ENCODE assay signal across 17 cellular contexts in the genomic region with DNA sequence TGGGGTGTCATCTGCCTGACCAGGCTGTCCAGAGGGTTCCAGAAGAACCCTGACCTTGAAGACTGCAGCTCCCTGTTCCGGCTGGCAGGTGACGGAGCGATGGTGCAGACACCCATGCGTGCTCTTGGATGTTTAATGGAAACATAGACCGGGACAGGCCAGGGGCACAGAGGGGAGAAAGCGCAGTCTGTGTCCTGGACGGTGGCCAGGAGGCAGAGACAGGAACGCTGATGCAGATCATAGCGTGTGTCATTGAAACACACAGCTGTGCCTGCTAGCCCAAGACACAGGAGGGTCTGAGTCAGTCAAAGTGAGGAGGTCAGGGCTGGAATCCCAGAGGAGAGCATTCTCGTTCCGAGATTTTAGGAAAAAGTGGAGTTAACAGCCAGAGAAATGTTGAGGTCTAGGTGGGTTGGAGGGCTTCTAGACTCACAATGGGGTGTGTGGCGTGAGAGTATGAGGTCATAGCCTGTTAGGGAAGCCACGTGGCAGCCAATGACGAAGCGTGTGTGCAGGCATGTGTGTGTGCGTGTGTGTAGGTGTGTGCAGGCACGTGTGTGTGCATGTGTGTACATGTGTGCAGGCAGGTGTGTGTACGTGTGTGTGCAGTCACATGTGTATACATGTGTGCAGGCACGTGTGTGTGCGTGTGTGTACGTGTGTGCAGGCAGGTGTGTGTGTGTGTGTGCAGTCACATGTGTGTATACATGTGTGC.
DNase-seq lines count a peak whose midpoint lies in the region; FAIRE-seq and TF ChIP-seq lines count a peak whose summit lies in the region.
"Had no signal": no experiment of that assay in that cellular context is flagged by ENCODE, and none has a peak within 500 bp of the region (broad histone marks: within the 10 kb centered on the region; RNA-seq: fewer than 3 reads in every experiment).

No MANE protein-coding gene starts in this region.

- H3K9ac ChIP-seq in H1 (replicated peaks in 1 of 4; ENCODE audit: extremely low read depth in 1 of 4, low read depth in 3 of 4, low read length in 3 of 4) (no peak overlapping the region), neural progenitor cell (no peak overlapping the region), H9 (ENCODE audit: extremely low read depth, insufficient read length, low read length) (no peak overlapping the region)

- H3K23ac ChIP-seq in H1 (ENCODE audit: insufficient read length) (no peak overlapping the region), H9 (ENCODE audit: insufficient read length, low read depth, low read length) (no peak overlapping the region)

- H3K18ac ChIP-seq in H1 (ENCODE audit: extremely low read depth, low read length): no peak overlapping the region; the same call in 1 of the 2 replicates
- no peak overlapping the region for H3K18ac ChIP-seq in H9 (ENCODE audit: insufficient read length, low read depth, low read length)

- peaks cover 7% of the 10 kb centered on the region for H3F3A ChIP-seq in neural progenitor cell (ENCODE audit: low read depth)

- H2AK5ac ChIP-seq in H1 (ENCODE audit: low read depth, low read length): peak overlapping the region; percentile 65
- no peak overlapping the region for H2AK5ac ChIP-seq in H9 (ENCODE audit: insufficient read length, low read length)

- H3K4me3 Mint-ChIP-seq in neural progenitor cell (peak overlapping the region; percentile 14), H9 (no peak overlapping the region; a peak in 1 of 5 replicates), CD14-positive monocyte (no peak overlapping the region)

- no peaks in the 10 kb centered on the region for H4K20me1 ChIP-seq in H1 (replicated peaks in 1 of 2; ENCODE audit: control insufficient read depth in 1 of 2, insufficient read depth in 2 of 2, low read length in 2 of 2)
- no peaks in the 10 kb centered on the region for H4K20me1 ChIP-seq in neural progenitor cell (ENCODE audit: low read depth)
- H4K20me1 ChIP-seq in H9 (ENCODE audit: control insufficient read depth, insufficient read depth, insufficient read length): no peaks in the 10 kb centered on the region

- TF ChIP-seq EP300 in H1 (IDR thresholded peaks at IDR 0.05; ENCODE audit: borderline replicate concordance in 1 of 2, low read depth in 2 of 2, low read length in 2 of 2): no peak

- peaks cover 18% of the 10 kb centered on the region for H3K4me1 Mint-ChIP-seq in neural progenitor cell
- peaks cover 3 to 5% of the 10 kb centered on the region in 2 experiments for H3K4me1 Mint-ChIP-seq in H9
- H3K4me1 Mint-ChIP-seq in CD14-positive monocyte: peaks cover 10% of the 10 kb centered on the region

- no peaks in the 10 kb centered on the region for H3K36me3 ChIP-seq in BE2C
- H3K36me3 ChIP-seq in HEK293 (ENCODE audit: control insufficient read depth in 2 of 2, insufficient read depth in 1 of 2, low read length in 2 of 2): no peaks in the 10 kb centered on the region
- no peaks in the 10 kb centered on the region; a peak in 1 of 8 replicates for H3K36me3 ChIP-seq in H1 (ENCODE audit: control insufficient read depth in 2 of 4, insufficient read depth in 4 of 4, low read length in 3 of 4)
- H3K36me3 ChIP-seq in neural progenitor cell: no peaks in the 10 kb centered on the region

- WGBS in H1 (ENCODE audit: extremely low coverage in 1 of 2, insufficient coverage in 1 of 2, insufficient read length in 1 of 2, insufficient replicate concordance in 2 of 2, low coverage in 1 of 2, low lambda C conversion rate in 2 of 2, missing lambda C conversion rate in 1 of 2), 2 experiments: 91% methylated on average over 21 of the region's 21 CpGs; no CpG with 5 or more reads in 1 of the 2 experiments
- WGBS in H9 (ENCODE audit: extremely low coverage, insufficient read length, low lambda C conversion rate): no CpG with 5 or more reads among the region's 21 CpGs

- no peaks in the 10 kb centered on the region for H3K9me3 ChIP-seq in BE2C
- H3K9me3 ChIP-seq in HEK293 (ENCODE audit: control insufficient read depth, insufficient read depth, low read depth, low read length): no peaks in the 10 kb centered on the region
- H3K9me3 ChIP-seq in H1 (ENCODE audit: insufficient read depth in 2 of 2, low read depth in 1 of 2, low read length in 1 of 2): peaks cover 0 to under 1% of the 10 kb centered on the region in 2 experiments; a peak in 1 of 4 replicates
- H3K9me3 ChIP-seq in neural progenitor cell (ENCODE audit: low read depth): no peaks in the 10 kb centered on the region
- H3K9me3 ChIP-seq in H9 (ENCODE audit: control insufficient read depth, low read depth, low read length): no peaks in the 10 kb centered on the region

- H3K4me2 ChIP-seq in H1 (ENCODE audit: insufficient read depth in 1 of 2, low read depth in 2 of 2, low read length in 2 of 2) (no peak overlapping the region), neural progenitor cell (no peak overlapping the region), H9 (ENCODE audit: insufficient read depth, insufficient read length, low read length) (no peak overlapping the region)

- H2BK12ac ChIP-seq in H1 (ENCODE audit: low read depth, low read length) (peak overlapping the region; percentile 60; the same call in 1 of the 2 replicates), H9 (ENCODE audit: insufficient read length, low read depth, low read length) (no peak overlapping the region)

- peaks cover 1% of the 10 kb centered on the region; the same call in 1 of the 2 replicates for H3K23me2 ChIP-seq in H1 (ENCODE audit: low read depth, low read length)
- no peaks in the 10 kb centered on the region for H3K23me2 ChIP-seq in H9 (ENCODE audit: insufficient read length, low read depth, low read length, poor library complexity, severe bottlenecking)

- H2BK20ac ChIP-seq in H1 (ENCODE audit: low read length) (0 out of 2 replicates have a peak overlapping the region, but pooled peaks have one; percentile 61), H9 (ENCODE audit: low read depth, low read length, poor library complexity, severe bottlenecking) (no peak overlapping the region)

- H2BK15ac ChIP-seq in H1 (ENCODE audit: low read length) (peak overlapping the region; percentile 99), H9 (ENCODE audit: low read depth, low read length) (no peak overlapping the region)

- H3K9me3 Mint-ChIP-seq in neural progenitor cell (peaks cover 3% of the 10 kb centered on the region), H9 (peaks cover 3 to 8% of the 10 kb centered on the region in 2 experiments; a peak in 3 of 5 replicates), CD14-positive monocyte (peaks cover 0 to 8% (median 3%) of the 10 kb centered on the region in 7 donors)

- H3T11ph ChIP-seq in H9 (ENCODE audit: low read length): no peak overlapping the region

- H3K79me1 ChIP-seq in H1 (ENCODE audit: low read depth, low read length): 0 out of 2 replicates have a peak, but pooled peaks cover 2% of the 10 kb centered on the region
- no peaks in the 10 kb centered on the region for H3K79me1 ChIP-seq in H9 (ENCODE audit: insufficient read depth, low read depth, low read length, poor library complexity, severe bottlenecking)

- TF ChIP-seq POLR2A in H1 (IDR thresholded peaks at IDR 0.05; ENCODE audit: control extremely low read depth in 1 of 2, low read depth in 2 of 2, low read length in 2 of 2): no peak

- H4K5ac ChIP-seq in H1 (ENCODE audit: insufficient read length, low read depth, low read length) (no peak overlapping the region), H9 (ENCODE audit: insufficient read length, low read depth, low read length) (no peak overlapping the region)

- TF ChIP-seq RAD21 in H1 (IDR thresholded peaks at IDR 0.05 in 1 of 2, conservative IDR thresholded peaks at IDR 0.05 in 1 of 2; ENCODE audit: low read depth in 2 of 2, low read length in 2 of 2): no peak

- H3K4ac ChIP-seq in H1 (replicated peaks; ENCODE audit: insufficient read length, low read depth, low read length): peak overlapping the region; percentile 71
- no peak overlapping the region for H3K4ac ChIP-seq in H9 (ENCODE audit: low read depth, low read length)

- H3K27me3 Mint-ChIP-seq in neural progenitor cell (ENCODE audit: insufficient read depth, low read depth) (peaks cover 8% of the 10 kb centered on the region), H9 (ENCODE audit: low read depth) (peaks cover 1% of the 10 kb centered on the region; the same call in 1 of the 2 replicates), CD14-positive monocyte (ENCODE audit: low read depth in 3 of 3) (peaks cover 0 to 3% (median 2%) of the 10 kb centered on the region in 3 donors)

- H3K4me3 ChIP-seq in BE2C (ENCODE audit: low read depth, low read length) (no peak overlapping the region), HEK293 (ENCODE audit: low read depth, low read length) (no peak overlapping the region), H1 (ENCODE audit: extremely low read depth in 1 of 4, insufficient read depth in 2 of 4, low read depth in 3 of 4, low read length in 4 of 4) (no peak overlapping the region), neural progenitor cell (no peak overlapping the region)

- peak overlapping the region; percentile 73 for H3K27ac Mint-ChIP-seq in neural progenitor cell
- no peak overlapping the region; a peak in 2 of 7 replicates for H3K27ac Mint-ChIP-seq in H9
- no peak overlapping the region for H3K27ac Mint-ChIP-seq in CD14-positive monocyte

- H3K36me3 Mint-ChIP-seq in neural progenitor cell (no peaks in the 10 kb centered on the region), H9 (ENCODE audit: insufficient read depth in 1 of 3, low read depth in 3 of 3) (no peaks in the 10 kb centered on the region), CD14-positive monocyte (no peaks in the 10 kb centered on the region)

- H3K4me1 ChIP-seq in BE2C: no peaks in the 10 kb centered on the region
- no peaks in the 10 kb centered on the region for H3K4me1 ChIP-seq in HEK293 (ENCODE audit: control insufficient read depth, insufficient read depth, low read length)
- no peaks in the 10 kb centered on the region; a peak in 1 of 7 replicates for H3K4me1 ChIP-seq in H1 (replicated peaks in 1 of 4; ENCODE audit: control insufficient read depth in 3 of 4, insufficient read depth in 4 of 4, low read length in 3 of 4)
- peaks cover 9% of the 10 kb centered on the region for H3K4me1 ChIP-seq in neural progenitor cell
- H3K4me1 ChIP-seq in H9 (ENCODE audit: insufficient read depth, low read length): no peaks in the 10 kb centered on the region

- POLR2A ChIA-PET in HEK293 (lab: Yijun Ruan, JAX) (no interaction called here), H1 (lab: Charles Lee; ENCODE audit: partially characterized antibody) (no interaction called here)

- H2AFZ ChIP-seq in H1 (ENCODE audit: low read length) (no peak overlapping the region), neural progenitor cell (replicated peaks) (no peak overlapping the region), H9 (ENCODE audit: low read length) (no peak overlapping the region)

- H3K27ac ChIP-seq in HEK293 (ENCODE audit: extremely low read depth, low read depth, low read length) (no peak overlapping the region), H1 (ENCODE audit: low read depth, low read length) (no peak overlapping the region), neural progenitor cell (no peak overlapping the region), H9 (ENCODE audit: insufficient read length, low read depth, low read length) (no peak overlapping the region)
- H3K27ac ChIP-seq: C4-2B, RWPE1 had no signal

- TF ChIP-seq CTCF in BE2C (IDR thresholded peaks at IDR 0.05; ENCODE audit: low read depth, low read length) (no peak), HEK293 (tag by site-specific recombination; IDR thresholded peaks at IDR 0.05) (no peak), H1 (IDR thresholded peaks at IDR 0.05; ENCODE audit: control extremely low read depth in 1 of 3, insufficient read depth in 1 of 3, low read depth in 1 of 3, low read length in 3 of 3) (no peak), neural progenitor cell (IDR thresholded peaks at IDR 0.05) (no peak), H9 (conservative IDR thresholded peaks at IDR 0.05) (no peak), CD14-positive monocyte (IDR thresholded peaks at IDR 0.05) (no peak)

- H3K79me2 ChIP-seq in H1 (ENCODE audit: control insufficient read depth in 1 of 2, insufficient read depth in 2 of 2, low read length in 2 of 2) (no peaks in the 10 kb centered on the region), neural progenitor cell (ENCODE audit: low read depth) (no peaks in the 10 kb centered on the region), H9 (ENCODE audit: insufficient read depth, low read length) (no peaks in the 10 kb centered on the region)

- H4K8ac ChIP-seq in H1 (ENCODE audit: extremely low read depth, insufficient read depth, low read length): no peak overlapping the region
- no peak overlapping the region for H4K8ac ChIP-seq in H9 (replicated peaks; ENCODE audit: insufficient read length, low read depth, low read length)

- H3K14ac ChIP-seq in H1 (ENCODE audit: insufficient read length) (peak overlapping the region; percentile 62), H9 (ENCODE audit: insufficient read depth, low read length) (no peak overlapping the region)

- H2BK5ac ChIP-seq in H1 (ENCODE audit: low read depth, low read length) (0 out of 2 replicates have a peak overlapping the region, but pooled peaks have one; percentile 78), H9 (ENCODE audit: insufficient read length, low read length) (no peak overlapping the region)

- CTCF ChIA-PET in HEK293 (lab: Yijun Ruan, JAX) (no interaction called here), H1 (lab: Charles Lee; ENCODE audit: partially characterized antibody) (interaction anchor here (1.2 to 1.5 kb wide), 4 partner anchors 12 to 129 kb away, joined by 3 read pairs; no protein-coding TSS in a partner anchor)

- intact Hi-C loops in CD14-positive monocyte (cut with micrococcal nuclease): no loop called here

- H3K56ac ChIP-seq in H1 (replicated peaks; ENCODE audit: insufficient read length, low read depth, low read length): no peak overlapping the region
- no peak overlapping the region for H3K56ac ChIP-seq in H9 (ENCODE audit: insufficient read length, low read depth, low read length)

- no peak overlapping the region for H2BK120ac ChIP-seq in H1 (replicated peaks; ENCODE audit: low read depth, low read length)
- H2BK120ac ChIP-seq in H9 (ENCODE audit: low read depth, low read length, poor library complexity, severe bottlenecking): no peak overlapping the region

- DNase-seq in BE2C (peak; percentile 46), H1 (ENCODE audit: low read depth in 1 of 2, low spot score in 2 of 2) (no peak), neural progenitor cell (ENCODE audit: low spot score) (no peak), HuH-7 (ENCODE audit: low spot score) (no peak), H9 (no peak), CD14-positive monocyte (ENCODE audit: low spot score) (no peak), SKM-1 treated with dmso at 0.1 percent for 144 hours (lab: John Stamatoyannopoulos, UW; ENCODE audit: unreplicated experiment) (no peak)
- DNase-seq: DMS79, KBM-7, NCI-H1105, NCI-H187, NCI-H2107, NCI-H510A, NCI-H748 treated with DMSO at 0.1 percent for 48 hours had no signal

- H4K91ac ChIP-seq in H1 (replicated peaks; ENCODE audit: insufficient read length, low read length): peak overlapping the region; percentile 89
- no peak overlapping the region for H4K91ac ChIP-seq in H9 (ENCODE audit: insufficient read length, low read depth, low read length)

- H3K27me3 ChIP-seq in BE2C (no peaks in the 10 kb centered on the region), H1 (replicated peaks in 1 of 4; ENCODE audit: control insufficient read depth in 3 of 4, extremely low read depth in 1 of 4, insufficient read depth in 3 of 4, low read length in 3 of 4) (no peaks in the 10 kb centered on the region), neural progenitor cell (no peaks in the 10 kb centered on the region), H9 (ENCODE audit: insufficient read depth, low read length) (no peaks in the 10 kb centered on the region)

- no peak for FAIRE-seq in H1 (lab: Jason Lieb, UNC)
